In the genomic region with DNA sequence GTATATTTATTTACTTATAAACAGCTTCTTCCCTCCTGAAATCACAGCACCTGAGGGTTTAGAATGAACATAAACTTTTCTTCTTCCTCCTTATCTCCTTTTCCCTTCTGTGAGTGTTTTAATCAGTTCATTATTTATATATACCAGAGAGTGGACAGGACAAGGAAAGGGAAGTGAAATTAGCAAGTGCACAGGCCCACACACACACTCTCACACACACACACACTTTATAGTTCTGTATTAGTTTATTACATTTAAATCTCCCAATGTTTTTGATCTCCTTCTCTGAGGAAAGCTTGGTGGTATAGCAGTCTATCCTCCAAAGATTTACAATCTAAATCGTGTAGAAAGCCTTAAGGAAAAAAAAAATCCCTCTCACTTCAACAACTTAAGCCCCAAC, we compare ENCODE assay signal across 23 cellular contexts.
"Had no signal": no experiment of that assay in that cellular context is flagged by ENCODE, and none has a peak within 500 bp of the region (broad histone marks: within the 10 kb centered on the region; RNA-seq: fewer than 3 reads in every experiment).

No MANE protein-coding gene starts in this region.

- H3K79me2 ChIP-seq: parathyroid adenoma had no signal

- FAIRE-seq: endothelial cell of umbilical vein, keratinocyte, small intestine had no signal

- H2AFZ ChIP-seq: parathyroid adenoma had no signal

- H3K27me3 ChIP-seq: colonic mucosa, esophagus squamous epithelium, right lobe of liver, suprapubic skin, transverse colon, vagina had no signal

- H3K4me1 ChIP-seq: colonic mucosa, esophagus squamous epithelium, parathyroid adenoma, right lobe of liver, suprapubic skin, transverse colon, vagina had no signal

- H3K9ac ChIP-seq: parathyroid adenoma had no signal

- DNase-seq: colonic mucosa; effector CD8-positive, alpha-beta T cell; endodermal cell; esophagus squamous epithelium; foreskin melanocyte; left ventricle myocardium superior; mesenchymal stem cell; mucosa of descending colon; naive B cell; right lobe of liver; small intestine; stimulated activated CD4-positive, alpha-beta T cell treated with anti-CD3 and anti-CD28 coated beads, Interleukin-15, amount 100 ng/mL, for 24 hours; stimulated activated CD4-positive, alpha-beta T cell treated with anti-CD3 and anti-CD28 coated beads, Interleukin-2, amount 100 ng/mL, for 48 hours; stimulated activated CD8-positive, alpha-beta memory T cell treated with anti-CD3 and anti-CD28 coated beads, Interleukin-4, amount 100 ng/mL, for 48 hours; stimulated activated naive CD4-positive, alpha-beta T cell; stimulated activated naive CD8-positive, alpha-beta T cell treated with anti-CD3 and anti-CD28 coated beads, Interleukin-15, amount 100 ng/mL, for 72 hours; transverse colon had no signal

- ATAC-seq: left ventricle myocardium superior; mucosa of descending colon; natural killer cell treated with Interleukin-12 subunit alpha and Interleukin-12 subunit beta and Interleukin-15 and Interleukin-18, amount 100 ng/mL, for 72 hours; stimulated activated naive CD8-positive, alpha-beta T cell treated with anti-CD3 and anti-CD28 coated beads, Interleukin-15, amount 100 ng/mL, for 72 hours had no signal

- H3K4me3 ChIP-seq: colonic mucosa, esophagus squamous epithelium, mucosa of descending colon, right lobe of liver, suprapubic skin, transverse colon, vagina had no signal

- H3K9me3 ChIP-seq: colonic mucosa, esophagus squamous epithelium, mucosa of descending colon, right lobe of liver, suprapubic skin, transverse colon, vagina had no signal

- H3K27ac ChIP-seq: colonic mucosa, esophagus squamous epithelium, parathyroid adenoma, right lobe of liver, suprapubic skin, transverse colon, vagina had no signal

- H3K36me3 ChIP-seq: colonic mucosa, esophagus squamous epithelium, right lobe of liver, suprapubic skin, transverse colon, vagina had no signal
